Comparison of ENCODE assay signal across 8 cellular contexts in the genomic region with DNA sequence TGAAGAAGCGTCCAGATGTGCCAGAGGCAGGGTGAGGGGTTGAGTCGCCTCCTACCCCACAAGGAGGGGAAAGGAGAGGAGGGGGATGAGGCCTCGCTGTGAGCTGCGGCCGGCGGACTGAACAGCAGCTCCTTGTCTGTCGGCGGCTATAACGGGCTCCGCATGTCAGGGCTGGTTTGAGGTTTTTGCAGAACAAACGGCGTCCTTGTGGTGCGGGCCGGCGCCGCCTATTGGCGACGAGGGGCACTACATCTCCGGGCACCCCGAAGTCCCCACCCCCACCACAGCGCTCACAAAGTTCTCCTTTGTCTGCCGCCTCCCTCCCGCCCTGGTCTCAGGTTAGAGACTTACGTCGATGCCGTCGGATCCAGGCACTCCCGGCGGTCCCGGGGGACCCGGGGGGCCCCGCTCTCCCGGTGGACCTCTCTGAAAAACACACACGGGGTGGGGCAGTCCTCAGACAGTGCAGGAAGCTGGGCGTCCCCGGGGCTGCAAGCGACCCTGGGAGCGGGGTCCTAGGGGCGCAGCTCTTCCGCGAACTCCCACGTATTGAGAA. TPM values are rescaled to one million over a fixed set of nuclear protein-coding genes. Genes with fewer than 3 reads are reported as not detected.
DNase-seq lines count a peak whose midpoint lies in the region; ATAC-seq, FAIRE-seq and TF ChIP-seq lines count a peak whose summit lies in the region.

No MANE protein-coding gene starts in this region.

- DNase-seq in CD8-positive, alpha-beta T cell = peak; percentile 71 to 91 (median 82)
- DNase-seq in NCI-H1105 treated with DMSO at 0.1 percent for 48 hours (lab: John Stamatoyannopoulos, UW) (peak; percentile 73), T-helper 22 cell (ENCODE audit: low read depth) (peak; percentile 64), astrocyte (ENCODE audit: low read depth) (peak; percentile 71), hepatic stellate cell (ENCODE audit: low spot score) (peak; percentile 90), pulmonary artery endothelial cell (ENCODE audit: low read depth, low spot score) (peak; percentile 46), ureter (ENCODE audit: low spot score) (peak; percentile 90)

- intact Hi-C loops in CD8-positive, alpha-beta T cell (cut with DNase I, micrococcal nuclease) = loop anchor here (1.0 to 10.0 kb wide), 7 partner anchors 23 to 349 kb away; partner anchors contain the start of genes RLF (in 2 of the 2), RIMS3 (in 1 of the 2), SMAP2 (in 1 of the 2) and ZMPSTE24 (in 1 of the 2)

- POLR2A ChIA-PET in CD8-positive, alpha-beta T cell (lab: Charles Lee) = interaction anchor here (0.6 to 3.0 kb wide), 12 partner anchors 22 to 275 kb away, joined by 3 to 12 read pairs (median 4); partner anchors contain the start of genes CAP1, SMAP2 and ZMPSTE24

- H3K4me2 ChIP-seq in astrocyte (ENCODE audit: low read length) = peak overlapping the region; percentile 74

- H3K4me1 Mint-ChIP-seq in CD8-positive, alpha-beta T cell (ENCODE audit: low read depth) = peaks cover 27% of the 10 kb centered on the region
- H3K4me1 Mint-ChIP-seq in astrocyte (ENCODE audit: low read depth, unreplicated experiment) = peaks cover 17% of the 10 kb centered on the region

- peak; percentile 81 for ATAC-seq in CD8-positive, alpha-beta T cell
- peak; percentile 36 for ATAC-seq in GM21526 (IDR thresholded peaks at IDR 0.05; ENCODE audit: low FRiP score, unreplicated experiment)

- peak overlapping the region; percentile 29 for H3K27ac Mint-ChIP-seq in CD8-positive, alpha-beta T cell
- peak overlapping the region; percentile 34 for H3K27ac Mint-ChIP-seq in astrocyte (ENCODE audit: unreplicated experiment)

- peaks cover 7% of the 10 kb centered on the region for H3K27me3 Mint-ChIP-seq in CD8-positive, alpha-beta T cell (ENCODE audit: low read depth)
- H3K27me3 Mint-ChIP-seq in astrocyte (ENCODE audit: low read depth, unreplicated experiment) = peaks cover 36% of the 10 kb centered on the region

- H3K27ac ChIP-seq in CD8-positive, alpha-beta T cell (ENCODE audit: low read depth, low read length) = peak overlapping the region; percentile 24
- H3K27ac ChIP-seq in astrocyte (ENCODE audit: low read depth, low read length) = peak overlapping the region; percentile 8

- H3K4me3 Mint-ChIP-seq in CD8-positive, alpha-beta T cell = peak overlapping the region; percentile 84
- peak overlapping the region; percentile 45 for H3K4me3 Mint-ChIP-seq in astrocyte (ENCODE audit: unreplicated experiment)

- H2AFZ ChIP-seq in astrocyte (ENCODE audit: low read depth, low read length) = peak overlapping the region; percentile 85

- no peaks in the 10 kb centered on the region for H3K9me3 ChIP-seq in CD8-positive, alpha-beta T cell (ENCODE audit: low read length)
- no peaks in the 10 kb centered on the region for H3K9me3 ChIP-seq in astrocyte (ENCODE audit: insufficient read depth, low read depth, low read length)

- peak overlapping the region; percentile 43 for H3K9ac ChIP-seq in astrocyte (ENCODE audit: low read length)

- no peaks in the 10 kb centered on the region for H3K9me3 Mint-ChIP-seq in CD8-positive, alpha-beta T cell
- no peaks in the 10 kb centered on the region for H3K9me3 Mint-ChIP-seq in astrocyte (ENCODE audit: unreplicated experiment)

- FAIRE-seq in astrocyte (lab: Jason Lieb, UNC) = no peak

- no peaks in the 10 kb centered on the region for H4K20me1 ChIP-seq in astrocyte (ENCODE audit: insufficient read depth, low read length)

- H3K36me3 Mint-ChIP-seq in CD8-positive, alpha-beta T cell = no peaks in the 10 kb centered on the region
- H3K36me3 Mint-ChIP-seq in astrocyte (ENCODE audit: low read depth, unreplicated experiment) = peaks cover 6% of the 10 kb centered on the region

- H3K79me2 ChIP-seq in astrocyte (ENCODE audit: insufficient read depth, low read length) = no peaks in the 10 kb centered on the region

- CTCF ChIA-PET in CD8-positive, alpha-beta T cell (lab: Charles Lee) = interaction anchor here (0.6 to 9.0 kb wide), 47 partner anchors 9 to 240 kb away, joined by 3 to 116 read pairs (median 4); no protein-coding TSS in a partner anchor

- TF ChIP-seq CTCF in CD8-positive, alpha-beta T cell (IDR thresholded peaks at IDR 0.05) = peak; percentile 95
- peak; percentile 67 for TF ChIP-seq CTCF in astrocyte (IDR thresholded peaks at IDR 0.05; ENCODE audit: insufficient read depth, low read depth, low read length)

- no peaks in the 10 kb centered on the region for H3K36me3 ChIP-seq in CD8-positive, alpha-beta T cell (ENCODE audit: insufficient read depth, low read length)
- H3K36me3 ChIP-seq in astrocyte (ENCODE audit: insufficient read depth, low read length) = no peaks in the 10 kb centered on the region

- peak overlapping the region; percentile 84 for H3K4me3 ChIP-seq in CD8-positive, alpha-beta T cell (ENCODE audit: low read depth, low read length)
- H3K4me3 ChIP-seq in astrocyte (ENCODE audit: insufficient read depth, low read depth, low read length) = peak overlapping the region; percentile 49

- no peaks in the 10 kb centered on the region for H3K27me3 ChIP-seq in CD8-positive, alpha-beta T cell (ENCODE audit: insufficient read depth, low read length)
- peaks cover 25% of the 10 kb centered on the region for H3K27me3 ChIP-seq in astrocyte (ENCODE audit: insufficient read depth, low read length)

- H3K4me1 ChIP-seq in CD8-positive, alpha-beta T cell (ENCODE audit: insufficient read depth, low read length) = peaks cover 14% of the 10 kb centered on the region
- peaks cover 22% of the 10 kb centered on the region for H3K4me1 ChIP-seq in astrocyte (ENCODE audit: insufficient read depth, low read length)

RNA-seq across cellular contexts. Expression of gene COL9A2, which starts 1.8 kb away (rescaled TPM):
- 1 to 10 TPM; 3.2 to 4.0 TPM for total RNA-seq in CD8-positive, alpha-beta T cell
- total RNA-seq in astrocyte (1.5 and 2.1 TPM in 2 replicates), pulmonary artery endothelial cell (0.13 and 0.60 TPM in 2 replicates), ureter (27.1 TPM)

RNA-seq across cellular contexts. Expression of gene ZMPSTE24, which starts 57.3 kb away (rescaled TPM):
- total RNA-seq in CD8-positive, alpha-beta T cell = 10 to 100 TPM; 11.5 to 12.2 TPM
- total RNA-seq in astrocyte = 62.4 and 62.5 TPM in 2 replicates
- total RNA-seq in pulmonary artery endothelial cell = 67.0 and 108 TPM in 2 replicates
- 52.9 TPM for total RNA-seq in ureter

RNA-seq across cellular contexts. Expression of gene SMAP2, which starts 58.2 kb away (rescaled TPM):
- 100 to 1,000 TPM; 167 to 171 TPM for total RNA-seq in CD8-positive, alpha-beta T cell
- total RNA-seq in astrocyte (16.8 and 18.3 TPM in 2 replicates), pulmonary artery endothelial cell (6.4 and 9.4 TPM in 2 replicates), ureter (39.5 TPM)

Comparison
In these comparisons a context has a peak if more than half of its experiments do, and no peak if none do; other contexts are left out.
1. Peak in every context shown above with its lines: DNase-seq, ATAC-seq, H3K4me3 ChIP-seq and H3K27ac ChIP-seq.